ENCODE assay signal across 1 cellular context in the genomic region with DNA sequence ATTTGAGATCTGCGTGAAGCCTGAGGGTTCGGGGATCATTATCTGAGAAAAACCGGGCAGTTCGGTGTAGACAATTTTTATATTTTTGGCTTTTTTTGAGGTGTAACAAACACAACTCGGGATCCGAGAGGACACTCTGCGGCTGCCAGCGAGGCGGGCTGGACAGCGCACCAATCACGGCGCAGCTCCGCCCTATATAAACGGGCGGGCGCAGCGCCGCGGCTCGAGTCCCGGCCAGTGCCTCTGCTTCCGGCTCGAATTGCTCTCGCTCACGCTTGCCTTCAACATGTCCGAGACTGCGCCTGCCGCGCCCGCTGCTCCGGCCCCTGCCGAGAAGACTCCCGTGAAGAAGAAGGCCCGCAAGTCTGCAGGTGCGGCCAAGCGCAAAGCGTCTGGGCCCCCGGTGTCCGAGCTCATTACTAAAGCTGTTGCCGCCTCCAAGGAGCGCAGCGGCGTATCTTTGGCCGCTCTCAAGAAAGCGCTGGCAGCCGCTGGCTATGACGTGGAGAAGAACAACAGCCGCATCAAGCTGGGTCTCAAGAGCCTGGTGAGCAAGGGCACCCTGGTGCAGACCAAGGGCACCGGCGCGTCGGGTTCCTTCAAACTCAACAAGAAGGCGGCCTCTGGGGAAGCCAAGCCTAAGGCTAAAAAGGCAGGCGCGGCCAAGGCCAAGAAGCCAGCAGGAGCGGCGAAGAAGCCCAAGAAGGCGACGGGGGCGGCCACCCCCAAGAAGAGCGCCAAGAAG.
A peak's percentile ranks its signal among the peaks of the same experiment; 100 is the strongest.
TF ChIP-seq lines count a peak whose summit lies in the region.

No MANE protein-coding gene starts in this region.

TF ChIP-seq in K562, 482 proteins besides CTCF, POLR2A, EP300 and RAD21 (continued from another document and continues in another):
- TF ChIP-seq CHD7 (IDR thresholded peaks at IDR 0.05; ENCODE audit: low read depth, low read length) (no peak), TRIM24 (IDR thresholded peaks at IDR 0.05) (peak in 1 of 2 experiments; percentile 33; a peak in 1 of 4 replicates), POLR3G (IDR thresholded peaks at IDR 0.05; ENCODE audit: extremely low read depth, insufficient read length, insufficient replicate concordance) (no peak), SRSF1 (IDR thresholded peaks at IDR 0.05; ENCODE audit: low read depth, low read length) (peak; percentile 94), DNMT1 (IDR thresholded peaks at IDR 0.05) (0 out of 2 replicates have a peak, but pooled peaks have one; percentile 15), TFAM (CRISPR knock-in tag; conservative IDR thresholded peaks at IDR 0.05) (no peak), MCM7 (IDR thresholded peaks at IDR 0.05) (no peak), ZFX (CRISPR knock-in tag; IDR thresholded peaks at IDR 0.05) (peak; percentile 89), ZNF431 (CRISPR knock-in tag; IDR thresholded peaks at IDR 0.05) (peak; percentile 84), CXXC5 (CRISPR knock-in tag; IDR thresholded peaks at IDR 0.05) (peak; percentile 94), LCOR (CRISPR knock-in tag; IDR thresholded peaks at IDR 0.05) (no peak), ZNF507 (tag; conservative IDR thresholded peaks at IDR 0.05) (no peak), TOE1 (IDR thresholded peaks at IDR 0.05; ENCODE audit: borderline replicate concordance) (peak; percentile 70; the same call in 1 of the 2 replicates), TOE1 (CRISPR knock-in tag; IDR thresholded peaks at IDR 0.05; ENCODE audit: borderline replicate concordance, low read depth) (peak; percentile 62; the same call in 1 of the 2 replicates), KLF10 (CRISPR knock-in tag; IDR thresholded peaks at IDR 0.05) (0 out of 2 replicates have a peak, but pooled peaks have one; percentile 40), E2F8 (IDR thresholded peaks at IDR 0.05; ENCODE audit: low read depth, partially characterized antibody) (no peak), BCOR (IDR thresholded peaks at IDR 0.05) (peak; percentile 52; the same call in 1 of the 2 replicates), ZNF277 (CRISPR knock-in tag; IDR thresholded peaks at IDR 0.05; ENCODE audit: borderline replicate concordance) (no peak), ZNF830 (CRISPR knock-in tag; IDR thresholded peaks at IDR 0.05) (no peak; the same call in 1 of the 2 replicates)
- TF ChIP-seq, protein P1, sequence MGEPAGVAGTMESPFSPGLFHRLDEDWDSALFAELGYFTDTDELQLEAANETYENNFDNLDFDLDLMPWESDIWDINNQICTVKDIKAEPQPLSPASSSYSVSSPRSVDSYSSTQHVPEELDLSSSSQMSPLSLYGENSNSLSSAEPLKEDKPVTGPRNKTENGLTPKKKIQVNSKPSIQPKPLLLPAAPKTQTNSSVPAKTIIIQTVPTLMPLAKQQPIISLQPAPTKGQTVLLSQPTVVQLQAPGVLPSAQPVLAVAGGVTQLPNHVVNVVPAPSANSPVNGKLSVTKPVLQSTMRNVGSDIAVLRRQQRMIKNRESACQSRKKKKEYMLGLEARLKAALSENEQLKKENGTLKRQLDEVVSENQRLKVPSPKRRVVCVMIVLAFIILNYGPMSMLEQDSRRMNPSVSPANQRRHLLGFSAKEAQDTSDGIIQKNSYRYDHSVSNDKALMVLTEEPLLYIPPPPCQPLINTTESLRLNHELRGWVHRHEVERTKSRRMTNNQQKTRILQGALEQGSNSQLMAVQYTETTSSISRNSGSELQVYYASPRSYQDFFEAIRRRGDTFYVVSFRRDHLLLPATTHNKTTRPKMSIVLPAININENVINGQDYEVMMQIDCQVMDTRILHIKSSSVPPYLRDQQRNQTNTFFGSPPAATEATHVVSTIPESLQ (CRISPR knock-in tag; IDR thresholded peaks at IDR 0.05) = 0 out of 2 replicates have a peak, but pooled peaks have one; percentile 80
- TF ChIP-seq, protein P2, sequence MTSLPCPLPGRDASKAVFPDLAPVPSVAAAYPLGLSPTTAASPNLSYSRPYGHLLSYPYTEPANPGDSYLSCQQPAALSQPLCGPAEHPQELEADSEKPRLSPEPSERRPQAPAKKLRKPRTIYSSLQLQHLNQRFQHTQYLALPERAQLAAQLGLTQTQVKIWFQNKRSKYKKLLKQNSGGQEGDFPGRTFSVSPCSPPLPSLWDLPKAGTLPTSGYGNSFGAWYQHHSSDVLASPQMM (CRISPR knock-in tag; IDR thresholded peaks at IDR 0.05) = no peak
- TF ChIP-seq, protein P3, sequence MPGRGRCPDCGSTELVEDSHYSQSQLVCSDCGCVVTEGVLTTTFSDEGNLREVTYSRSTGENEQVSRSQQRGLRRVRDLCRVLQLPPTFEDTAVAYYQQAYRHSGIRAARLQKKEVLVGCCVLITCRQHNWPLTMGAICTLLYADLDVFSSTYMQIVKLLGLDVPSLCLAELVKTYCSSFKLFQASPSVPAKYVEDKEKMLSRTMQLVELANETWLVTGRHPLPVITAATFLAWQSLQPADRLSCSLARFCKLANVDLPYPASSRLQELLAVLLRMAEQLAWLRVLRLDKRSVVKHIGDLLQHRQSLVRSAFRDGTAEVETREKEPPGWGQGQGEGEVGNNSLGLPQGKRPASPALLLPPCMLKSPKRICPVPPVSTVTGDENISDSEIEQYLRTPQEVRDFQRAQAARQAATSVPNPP (IDR thresholded peaks at IDR 0.05; ENCODE audit: borderline replicate concordance, insufficient read depth, insufficient read length) = no peak
- TF ChIP-seq, protein P4, sequence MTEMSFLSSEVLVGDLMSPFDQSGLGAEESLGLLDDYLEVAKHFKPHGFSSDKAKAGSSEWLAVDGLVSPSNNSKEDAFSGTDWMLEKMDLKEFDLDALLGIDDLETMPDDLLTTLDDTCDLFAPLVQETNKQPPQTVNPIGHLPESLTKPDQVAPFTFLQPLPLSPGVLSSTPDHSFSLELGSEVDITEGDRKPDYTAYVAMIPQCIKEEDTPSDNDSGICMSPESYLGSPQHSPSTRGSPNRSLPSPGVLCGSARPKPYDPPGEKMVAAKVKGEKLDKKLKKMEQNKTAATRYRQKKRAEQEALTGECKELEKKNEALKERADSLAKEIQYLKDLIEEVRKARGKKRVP (CRISPR knock-in tag; IDR thresholded peaks at IDR 0.05) = peak; percentile 63; the same call in 1 of the 2 replicates
- TF ChIP-seq, protein P5, sequence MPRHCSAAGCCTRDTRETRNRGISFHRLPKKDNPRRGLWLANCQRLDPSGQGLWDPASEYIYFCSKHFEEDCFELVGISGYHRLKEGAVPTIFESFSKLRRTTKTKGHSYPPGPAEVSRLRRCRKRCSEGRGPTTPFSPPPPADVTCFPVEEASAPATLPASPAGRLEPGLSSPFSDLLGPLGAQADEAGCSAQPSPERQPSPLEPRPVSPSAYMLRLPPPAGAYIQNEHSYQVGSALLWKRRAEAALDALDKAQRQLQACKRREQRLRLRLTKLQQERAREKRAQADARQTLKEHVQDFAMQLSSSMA (CRISPR knock-in tag; IDR thresholded peaks at IDR 0.05) = peak; percentile 61; the same call in 1 of the 2 replicates
